9 cellular contexts compared by ENCODE assay signal in genomic region chr4:39045791-39046221, GRCh38. TPM values are rescaled to one million over a fixed set of nuclear protein-coding genes. Genes with fewer than 3 reads are reported as not detected.
A peak's percentile ranks its signal among the peaks of the same experiment; 100 is the strongest.
DNase-seq lines count a peak whose midpoint lies in the region; ATAC-seq and TF ChIP-seq lines count a peak whose summit lies in the region.
"Had no signal": no experiment of that assay in that cellular context is flagged by ENCODE, and none has a peak within 500 bp of the region (broad histone marks: within the 10 kb centered on the region; RNA-seq: fewer than 3 reads in every experiment).

No MANE protein-coding gene starts in this region.

- H3K27ac Mint-ChIP-seq in chondrocyte (ENCODE audit: unreplicated experiment) (peak overlapping the region; percentile 95), naive B cell (peak overlapping the region; percentile 11 to 95 (median 87))

- peak; percentile 29 for TF ChIP-seq CTCF in chondrocyte (IDR thresholded peaks at IDR 0.05)

- H3K36me3 Mint-ChIP-seq in chondrocyte (ENCODE audit: low read depth): no peaks in the 10 kb centered on the region
- H3K36me3 Mint-ChIP-seq in naive B cell: peaks cover 0 to 9% of the 10 kb centered on the region in 2 donors

- H3K27me3 Mint-ChIP-seq in chondrocyte (ENCODE audit: low read depth) (no peaks in the 10 kb centered on the region), naive B cell (no peaks in the 10 kb centered on the region)

- ATAC-seq in naive B cell (ENCODE audit: low read depth in 2 of 2) (no peak), HG02981 (IDR thresholded peaks at IDR 0.05; ENCODE audit: unreplicated experiment) (no peak)

- peaks cover 53% of the 10 kb centered on the region for H3K4me1 Mint-ChIP-seq in chondrocyte (ENCODE audit: low read depth)
- peaks cover 38 to 72% (median 61%) of the 10 kb centered on the region in 3 donors for H3K4me1 Mint-ChIP-seq in naive B cell

- H3K4me3 Mint-ChIP-seq in chondrocyte (ENCODE audit: unreplicated experiment): peak overlapping the region; percentile 96
- peak overlapping the region; percentile 81 to 98 (median 96) for H3K4me3 Mint-ChIP-seq in naive B cell

- DNase-seq in EH (ENCODE audit: low read depth) (peak; percentile 28), NCI-H226 (peak; percentile 12), chondrocyte (ENCODE audit: low spot score) (no peak), naive B cell (peak; percentile 13), nucleus accumbens (lab: John Stamatoyannopoulos, UW) (no peak), NCI-H446 (lab: John Stamatoyannopoulos, UW) (no peak)
- no peak for DNase-seq in effector CD4-positive, alpha-beta T cell

- H3K9me3 Mint-ChIP-seq in chondrocyte (ENCODE audit: low read depth) (no peaks in the 10 kb centered on the region), naive B cell (no peaks in the 10 kb centered on the region)

RNA-seq across cellular contexts. Expression of gene TMEM156, which starts 13.6 kb away (rescaled TPM):
- 0.32 to 0.36 TPM in 2 of 3 replicates, not detected in the other for total RNA-seq in chondrocyte
- 100 to 1,000 TPM in 5 of 6 donors, 10 to 100 TPM in 1; 78.4 to 212 (median 144) TPM for polyA plus RNA-seq in naive B cell (ENCODE audit: low read depth in 6 of 6)
- total RNA-seq: SK-MEL-5 had no signal

RNA-seq across cellular contexts. Expression of gene KLHL5, which starts 16.2 kb away (rescaled TPM):
- 46.8 to 83.3 TPM (median 74.8 TPM) in 3 replicates for total RNA-seq in chondrocyte
- 10 to 100 TPM; 21.4 to 42.3 (median 25.2) TPM for polyA plus RNA-seq in naive B cell (ENCODE audit: low read depth in 6 of 6)

Comparison
In these comparisons a context has a peak if more than half of its experiments do, and no peak if none do; other contexts are left out.
1. DNase-seq: peak in EH (single experiment), NCI-H226 (single experiment) and naive B cell (single experiment); none in chondrocyte (single experiment), effector CD4-positive, alpha-beta T cell (single experiment), nucleus accumbens (0 of 56) and NCI-H446 (0 of 2).